Comparison of ENCODE assay signal across 16 cellular contexts in the genomic region with DNA sequence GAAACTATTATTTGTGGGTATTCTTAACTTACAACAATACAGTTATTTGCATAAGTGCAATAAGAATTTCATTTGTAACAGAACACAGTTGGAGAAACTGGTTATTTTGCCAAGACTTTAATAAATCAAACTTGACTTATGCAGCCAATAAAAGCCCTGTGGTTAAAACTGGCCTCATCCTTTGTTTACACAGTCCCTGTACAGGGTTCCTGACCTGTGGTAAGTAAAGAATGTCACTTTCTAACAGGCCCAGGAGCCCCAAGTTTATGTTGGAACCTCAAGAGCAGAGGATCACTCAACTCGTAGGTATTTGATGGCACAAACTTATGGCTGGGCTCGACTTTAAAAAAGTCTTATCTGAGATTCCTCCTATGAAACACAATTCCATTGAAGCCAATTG.
DNase-seq lines count a peak whose midpoint lies in the region; ATAC-seq and TF ChIP-seq lines count a peak whose summit lies in the region.
"Had no signal": no experiment of that assay in that cellular context is flagged by ENCODE, and none has a peak within 500 bp of the region (broad histone marks: within the 10 kb centered on the region; RNA-seq: fewer than 3 reads in every experiment).

No MANE protein-coding gene starts in this region.

- H3K36me3 Mint-ChIP-seq in stimulated activated memory B cell treated with anti-CD40 and anti-IgM and Interleukin-4, amounts not matched to agents 10 μg/mL and 1 μg/mL and 100 μg/mL, for 72 hours, result no peaks in the 10 kb centered on the region
- H3K36me3 Mint-ChIP-seq: CD8-positive, alpha-beta memory T cell had no signal

- DNase-seq in HT-29 (ENCODE audit: low spot score) (peak; percentile 36), T1000 (lab: John Stamatoyannopoulos, UW) (peak; percentile 8), fibroblast of lung (ENCODE audit: low read depth in 2 of 2) (peak; percentile 69 to 82), stromal cell of bone marrow (ENCODE audit: low read depth) (peak; percentile 13)
- DNase-seq: CD8-positive, alpha-beta memory T cell; HCEC 1CT; NCI-H1092 treated with DMSO at 0.1 percent for 48 hours; NCI-H1694 treated with DMSO at 0.1 percent for 48 hours; NCI-H446; NCI-H748 treated with DMSO at 0.1 percent for 48 hours; Peyer's patch; SIG-M5 had no signal

- H3K27me3 ChIP-seq in fibroblast of lung (ENCODE audit: control insufficient read depth, insufficient read depth, low read length), result no peaks in the 10 kb centered on the region
- H3K27me3 ChIP-seq: Peyer's patch had no signal

- H3K27ac Mint-ChIP-seq in stimulated activated memory B cell treated with anti-CD40 and anti-IgM and Interleukin-4, amounts not matched to agents 10 μg/mL and 1 μg/mL and 100 μg/mL, for 72 hours, result no peak overlapping the region
- H3K27ac Mint-ChIP-seq: CD8-positive, alpha-beta memory T cell had no signal

- H3K4me1 Mint-ChIP-seq in stimulated activated memory B cell treated with anti-CD40 and anti-IgM and Interleukin-4, amounts not matched to agents 10 μg/mL and 1 μg/mL and 100 μg/mL, for 72 hours, result no peaks in the 10 kb centered on the region
- H3K4me1 Mint-ChIP-seq: CD8-positive, alpha-beta memory T cell had no signal

- no peak overlapping the region for H3K4me3 ChIP-seq in fibroblast of lung (replicated peaks in 1 of 4; ENCODE audit: control extremely low read depth in 1 of 4, insufficient read depth in 1 of 4, low read depth in 3 of 4, low read length in 4 of 4)
- H3K4me3 ChIP-seq: K562, Peyer's patch had no signal

- H3K9me3 ChIP-seq in fibroblast of lung (ENCODE audit: control insufficient read depth, insufficient read depth, low read depth, low read length), result no peaks in the 10 kb centered on the region
- H3K9me3 ChIP-seq: Peyer's patch had no signal

- no peak for ATAC-seq in HG03196 (IDR thresholded peaks at IDR 0.05; ENCODE audit: unreplicated experiment)
- no peak for ATAC-seq in stimulated activated memory B cell treated with anti-CD40 and anti-IgM and Interleukin-4, amounts not matched to agents 10 μg/mL and 1 μg/mL and 100 μg/mL, for 72 hours
- no peak for ATAC-seq in GM21717 (IDR thresholded peaks at IDR 0.05; ENCODE audit: unreplicated experiment)
- ATAC-seq: K562 had no signal

- H2AFZ ChIP-seq in fibroblast of lung (ENCODE audit: low read length), result no peak overlapping the region

- no peak overlapping the region for H3K9ac ChIP-seq in fibroblast of lung (ENCODE audit: insufficient read depth, low read length)

- no peak overlapping the region for H3K4me2 ChIP-seq in fibroblast of lung (ENCODE audit: extremely low read depth, insufficient read depth, low read length)

- TF ChIP-seq CTCF in fibroblast of lung (conservative IDR thresholded peaks at IDR 0.05 in 1 of 2, IDR thresholded peaks at IDR 0.05 in 1 of 2; ENCODE audit: low read depth in 1 of 2, low read length in 2 of 2), result no peak

- no peak overlapping the region for H3K4me3 Mint-ChIP-seq in stimulated activated memory B cell treated with anti-CD40 and anti-IgM and Interleukin-4, amounts not matched to agents 10 μg/mL and 1 μg/mL and 100 μg/mL, for 72 hours
- H3K4me3 Mint-ChIP-seq: CD8-positive, alpha-beta memory T cell had no signal

- H3K27me3 Mint-ChIP-seq in stimulated activated memory B cell treated with anti-CD40 and anti-IgM and Interleukin-4, amounts not matched to agents 10 μg/mL and 1 μg/mL and 100 μg/mL, for 72 hours, result no peaks in the 10 kb centered on the region

- peaks cover 2% of the 10 kb centered on the region for H3K9me3 Mint-ChIP-seq in stimulated activated memory B cell treated with anti-CD40 and anti-IgM and Interleukin-4, amounts not matched to agents 10 μg/mL and 1 μg/mL and 100 μg/mL, for 72 hours

- H4K20me1 ChIP-seq in fibroblast of lung (ENCODE audit: control insufficient read depth, extremely low read depth, insufficient read depth, low read length), result no peaks in the 10 kb centered on the region

- H3K79me2 ChIP-seq in fibroblast of lung (ENCODE audit: control insufficient read depth, insufficient read depth, low read length), result no peaks in the 10 kb centered on the region

- H3K4me1 ChIP-seq in fibroblast of lung (ENCODE audit: control insufficient read depth, extremely low read depth, insufficient read depth, low read length), result no peaks in the 10 kb centered on the region
- H3K4me1 ChIP-seq: Peyer's patch had no signal

- H3K27ac ChIP-seq in fibroblast of lung (ENCODE audit: insufficient read depth, low read length), result no peak overlapping the region
- H3K27ac ChIP-seq: Peyer's patch had no signal

- no peaks in the 10 kb centered on the region for H3K36me3 ChIP-seq in fibroblast of lung (ENCODE audit: control insufficient read depth, insufficient read depth, low read length)
- H3K36me3 ChIP-seq: Peyer's patch had no signal

Comparison
In these comparisons a context has a peak if more than half of its experiments do, and no peak if none do; other contexts are left out.
1. DNase-seq: peak in every context shown above with its lines; median percentile 76 in fibroblast of lung; 36 in HT-29; 13 in stromal cell of bone marrow; 8 in T1000.